Comparison of ENCODE assay signal across 29 cellular contexts in genomic region chr1:109527846-109528245, GRCh38. TPM values are rescaled to one million over a fixed set of nuclear protein-coding genes. Genes with fewer than 3 reads are reported as not detected.
"Had no signal": no experiment of that assay in that cellular context is flagged by ENCODE, and none has a peak within 500 bp of the region (broad histone marks: within the 10 kb centered on the region; RNA-seq: fewer than 3 reads in every experiment).

No MANE protein-coding gene starts in this region.

- H3K4me2 ChIP-seq: KMS-11 had no signal

- H3K27ac Mint-ChIP-seq: activated CD4-positive, alpha-beta T cell treated with anti-CD3 and anti-CD28 coated beads, Interleukin-2, amount 10 ng/mL, durations not matched to agents 24 days and 14 days; activated CD8-positive, alpha-beta memory T cell treated with anti-CD3 and anti-CD28 coated beads, Interleukin-2, amount 10 ng/mL, durations not matched to agents 7 days and 5 days; activated naive CD8-positive, alpha-beta T cell treated with anti-CD3 and anti-CD28 coated beads, Interleukin-2, amount 50 U/mL, for 24 hours; activated T-cell treated with anti-CD3 and anti-CD28 coated beads, Interleukin-2, amount 50 U/mL, for 24 hours; activated T-helper 1 cell treated with anti-CD3 and anti-CD28 coated beads, Interleukin-12 subunit alpha, Interleukin-12 subunit beta, Interleukin-2, Interleukin-4 antibody, amounts not matched to agents 30 ng/mL and 10 ng/mL and 1 ng/mL, durations not matched to agents 14 hours and 24 hours and 36 hours; T-helper 17 cell had no signal

- H3K9ac ChIP-seq: KMS-11 had no signal

- H3K27ac ChIP-seq: ascending aorta, body of pancreas, KMS-11, Peyer's patch, RWPE1 had no signal

- H3K36me3 ChIP-seq: ascending aorta, Peyer's patch had no signal

- H3K27me3 ChIP-seq: ascending aorta, body of pancreas, Peyer's patch had no signal

- ATAC-seq: activated CD8-positive, alpha-beta memory T cell treated with anti-CD3 and anti-CD28 coated beads, Interleukin-2, amount 10 ng/mL, durations not matched to agents 7 days and 5 days; activated naive CD4-positive, alpha-beta T cell treated with anti-CD3 and anti-CD28 coated beads, Interleukin-2, amount 50 U/mL, for 72 hours; activated naive CD8-positive, alpha-beta T cell treated with anti-CD3 and anti-CD28 coated beads, Interleukin-2, amount 50 U/mL, for 24 hours; body of pancreas; T-helper 17 cell had no signal

- H3K4me3 ChIP-seq: ascending aorta, body of pancreas, Peyer's patch had no signal

- DNase-seq: activated B cell treated with CpG ODN at 0.5 μM for 24 hours; activated CD4-positive, alpha-beta T cell treated with anti-CD3 and anti-CD28 coated beads for 1 hour; activated CD4-positive, alpha-beta T cell treated with anti-CD3 and anti-CD28 coated beads, Interleukin-2, amount 10 ng/mL, durations not matched to agents 24 days and 14 days; activated CD4-positive, alpha-beta T cell treated with anti-CD3 and anti-CD28 coated beads, Interleukin-2, amount 50 U/mL, for 48 hours; activated CD8-positive, alpha-beta memory T cell treated with anti-CD3 and anti-CD28 coated beads, Interleukin-2, amount 10 ng/mL, durations not matched to agents 7 days and 5 days; activated effector memory CD4-positive, alpha-beta T cell treated with anti-CD3 and anti-CD28 coated beads, Interleukin-2, amount 50 U/mL, for 16 hours; activated naive CD4-positive, alpha-beta T cell treated with Interleukin-2 at 50 U/mL for 16 hours; activated naive CD8-positive, alpha-beta T cell treated with anti-CD3 and anti-CD28 coated beads, Interleukin-2, amount 50 U/mL, for 24 hours; activated T-cell treated with anti-CD3 and anti-CD28 coated beads, Interleukin-2, amount 50 U/mL, for 24 hours; amniotic stem cell; body of pancreas; NCI-H1105; NCI-H1436; NCI-H2029 treated with DMSO at 0.1 percent for 48 hours; NCI-H345; NCI-H510A; NCI-H526 treated with DMSO at 0.1 percent for 48 hours; NCI-H82; Peyer's patch; Right ventricle myocardium superior; T-helper 17 cell; T-helper 9 cell had no signal

- FAIRE-seq: TTC549 had no signal

- H3K36me3 Mint-ChIP-seq: activated CD8-positive, alpha-beta memory T cell treated with anti-CD3 and anti-CD28 coated beads, Interleukin-2, amount 10 ng/mL, durations not matched to agents 7 days and 5 days; activated naive CD4-positive, alpha-beta T cell treated with anti-CD3 and anti-CD28 coated beads, Interleukin-2, amount 50 U/mL, for 72 hours had no signal

- H3K4me3 Mint-ChIP-seq: activated B cell treated with CpG ODN at 0.5 μM for 24 hours; activated CD4-positive, alpha-beta T cell treated with anti-CD3 and anti-CD28 coated beads, Interleukin-2, amount 10 ng/mL, durations not matched to agents 24 days and 14 days; activated CD8-positive, alpha-beta memory T cell treated with anti-CD3 and anti-CD28 coated beads, Interleukin-2, amount 10 ng/mL, durations not matched to agents 7 days and 5 days; activated naive CD8-positive, alpha-beta T cell treated with anti-CD3 and anti-CD28 coated beads, Interleukin-2, amount 50 U/mL, for 24 hours; activated T-cell treated with anti-CD3 and anti-CD28 coated beads, Interleukin-2, amount 50 U/mL, for 24 hours; activated T-helper 1 cell treated with anti-CD3 and anti-CD28 coated beads, Interleukin-12 subunit alpha, Interleukin-12 subunit beta, Interleukin-2, Interleukin-4 antibody, amounts not matched to agents 30 ng/mL and 10 ng/mL and 1 ng/mL, durations not matched to agents 14 hours and 24 hours and 36 hours; T-helper 17 cell had no signal

- H3K9me3 ChIP-seq: ascending aorta, body of pancreas, Peyer's patch had no signal

- H3K9me3 Mint-ChIP-seq: activated B cell treated with CpG ODN at 0.5 μM for 24 hours; activated CD4-positive, alpha-beta T cell treated with anti-CD3 and anti-CD28 coated beads, Interleukin-2, amount 10 ng/mL, durations not matched to agents 24 days and 14 days; activated naive CD4-positive, alpha-beta T cell treated with anti-CD3 and anti-CD28 coated beads, Interleukin-2, amount 50 U/mL, for 72 hours; activated naive CD8-positive, alpha-beta T cell treated with anti-CD3 and anti-CD28 coated beads, Interleukin-2, amount 50 U/mL, for 24 hours; activated T-cell treated with anti-CD3 and anti-CD28 coated beads, Interleukin-2, amount 50 U/mL, for 24 hours; activated T-helper 1 cell treated with anti-CD3 and anti-CD28 coated beads, Interleukin-12 subunit alpha, Interleukin-12 subunit beta, Interleukin-2, Interleukin-4 antibody, amounts not matched to agents 30 ng/mL and 10 ng/mL and 1 ng/mL, durations not matched to agents 14 hours and 24 hours and 36 hours had no signal

- H3K27me3 Mint-ChIP-seq: activated B cell treated with CpG ODN at 0.5 μM for 24 hours; activated CD8-positive, alpha-beta memory T cell treated with anti-CD3 and anti-CD28 coated beads, Interleukin-2, amount 10 ng/mL, durations not matched to agents 7 days and 5 days; activated naive CD8-positive, alpha-beta T cell treated with anti-CD3 and anti-CD28 coated beads, Interleukin-2, amount 50 U/mL, for 24 hours; activated T-cell treated with anti-CD3 and anti-CD28 coated beads, Interleukin-2, amount 50 U/mL, for 24 hours had no signal

RNA-seq across cellular contexts. Expression of gene GPR61, which starts 11.8 kb away (rescaled TPM):
- total RNA-seq: activated B cell treated with CpG ODN at 0.5 μM for 24 hours; activated CD4-positive, alpha-beta T cell treated with anti-CD3 and anti-CD28 coated beads, Interleukin-2, amount 10 ng/mL, durations not matched to agents 24 days and 14 days; activated T-helper 1 cell treated with anti-CD3 and anti-CD28 coated beads, Interleukin-12 subunit alpha, Interleukin-12 subunit beta, Interleukin-2, Interleukin-4 antibody, amounts not matched to agents 30 ng/mL and 10 ng/mL and 1 ng/mL, durations not matched to agents 14 hours and 24 hours and 36 hours; ascending aorta; body of pancreas; MCF 10A had no signal
